Comparison of ENCODE assay signal across 11 cellular contexts in the genomic region with DNA sequence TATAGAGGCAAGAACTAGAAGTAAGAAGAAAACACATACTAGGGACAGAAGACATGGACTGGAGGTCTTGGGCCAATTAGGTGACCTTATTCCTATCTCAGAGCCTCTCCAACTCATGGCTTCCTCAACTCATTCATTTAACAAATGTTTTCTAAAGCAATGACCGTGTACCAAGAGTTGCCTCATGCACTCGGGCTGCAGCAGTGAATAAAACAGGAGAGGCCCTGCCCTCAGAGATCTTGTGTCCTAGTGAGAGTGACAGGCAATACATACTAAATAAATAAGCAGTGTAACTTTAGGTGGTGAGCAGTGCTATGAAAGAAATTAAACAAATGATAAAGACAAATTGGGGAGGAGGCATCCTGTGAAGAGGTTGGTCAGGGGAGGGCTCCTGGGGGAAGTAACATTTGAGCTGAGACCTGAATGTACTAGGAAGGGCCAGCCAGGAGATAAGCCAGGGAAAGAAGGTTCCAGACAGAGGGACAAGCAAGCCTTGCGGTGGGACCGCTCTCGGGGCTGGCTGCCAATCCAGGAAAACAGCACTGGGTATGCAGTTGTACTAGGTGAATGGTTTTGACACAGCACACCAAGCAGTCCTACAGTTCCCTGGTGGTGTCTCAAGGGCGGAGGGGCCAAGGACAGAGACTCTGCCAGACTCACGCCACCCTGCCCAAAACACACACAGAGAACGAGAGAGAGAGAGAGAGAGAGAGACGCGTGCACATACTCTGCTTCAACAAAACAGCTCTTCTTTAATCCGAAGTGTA. TPM values are rescaled to one million over a fixed set of nuclear protein-coding genes. Genes with fewer than 3 reads are reported as not detected.
DNase-seq lines count a peak whose midpoint lies in the region; ATAC-seq and TF ChIP-seq lines count a peak whose summit lies in the region.
"Had no signal": no experiment of that assay in that cellular context is flagged by ENCODE, and none has a peak within 500 bp of the region (broad histone marks: within the 10 kb centered on the region; RNA-seq: fewer than 3 reads in every experiment).

No MANE protein-coding gene starts in this region.

- ATAC-seq in gastrocnemius medialis (peak; percentile 44 to 48), GM19395 (IDR thresholded peaks at IDR 0.05; ENCODE audit: unreplicated experiment) (no peak), HG03469 (IDR thresholded peaks at IDR 0.05; ENCODE audit: unreplicated experiment) (no peak)

- intact Hi-C loops in activated CD4-positive, alpha-beta memory T cell treated with anti-CD3 and anti-CD28 coated beads for 36 hours (cut with micrococcal nuclease) = no loop called here
- intact Hi-C loops in head of caudate nucleus (cut with DNase I) (no loop called here), gastrocnemius medialis (cut with DNase I; ENCODE audit: low total_unique reads) (no loop called here)

- H3K27me3 Mint-ChIP-seq in activated CD4-positive, alpha-beta memory T cell treated with anti-CD3 and anti-CD28 coated beads for 36 hours = no peaks in the 10 kb centered on the region

- H3K27ac Mint-ChIP-seq in activated CD4-positive, alpha-beta memory T cell treated with anti-CD3 and anti-CD28 coated beads for 36 hours = peak overlapping the region; percentile 21

- peak; percentile 9 for DNase-seq in activated CD4-positive, alpha-beta memory T cell treated with anti-CD3 and anti-CD28 coated beads for 36 hours
- DNase-seq in head of caudate nucleus (peak in 26 of 42 donors; percentile 6 to 80 (median 50)), gastrocnemius medialis (no peak), Peyer's patch (no peak)
- DNase-seq in stimulated activated CD4-positive, alpha-beta T cell treated with anti-CD3 and anti-CD28 coated beads, Interleukin-2, amount 100 ng/mL, for 48 hours = no peak
- DNase-seq: NCI-H1694 treated with DMSO at 0.1 percent for 48 hours, SW 1271 had no signal

- H3K36me3 Mint-ChIP-seq in activated CD4-positive, alpha-beta memory T cell treated with anti-CD3 and anti-CD28 coated beads for 36 hours = no peaks in the 10 kb centered on the region

- peaks cover 42% of the 10 kb centered on the region for H3K4me1 Mint-ChIP-seq in activated CD4-positive, alpha-beta memory T cell treated with anti-CD3 and anti-CD28 coated beads for 36 hours (ENCODE audit: low read depth)

- in situ Hi-C loops in gastrocnemius medialis (cut with MboI; ENCODE audit: low sequenced_read_pairs in 4 of 4) = no loop called here

- no peak for TF ChIP-seq CTCF in GM12875 (IDR thresholded peaks at IDR 0.05; ENCODE audit: borderline replicate concordance, insufficient read depth, low read depth, low read length)
- TF ChIP-seq CTCF in gastrocnemius medialis (IDR thresholded peaks at IDR 0.05 in 4 of 5, conservative IDR thresholded peaks at IDR 0.05 in 1 of 5) = no peak
- TF ChIP-seq CTCF in Peyer's patch (IDR thresholded peaks at IDR 0.05) = no peak

- TF ChIP-seq POLR2A in gastrocnemius medialis (IDR thresholded peaks at IDR 0.05) (no peak), Peyer's patch (IDR thresholded peaks at IDR 0.05) (no peak)

- H3K4me3 ChIP-seq in GM12875 (ENCODE audit: low read depth, low read length) (peak overlapping the region; percentile 10), gastrocnemius medialis (peak overlapping the region; percentile 10 to 34 (median 30)), Peyer's patch (no peak overlapping the region)

- H3K27me3 ChIP-seq in gastrocnemius medialis (no peaks in the 10 kb centered on the region), Peyer's patch (no peaks in the 10 kb centered on the region)

- peak overlapping the region; percentile 52 for H3K4me3 Mint-ChIP-seq in activated CD4-positive, alpha-beta memory T cell treated with anti-CD3 and anti-CD28 coated beads for 36 hours

- no peaks in the 10 kb centered on the region for H3K9me3 Mint-ChIP-seq in activated CD4-positive, alpha-beta memory T cell treated with anti-CD3 and anti-CD28 coated beads for 36 hours

- H3K4me1 ChIP-seq in gastrocnemius medialis (peaks cover 10 to 19% of the 10 kb centered on the region in 2 donors), Peyer's patch (peaks cover 0 to 3% (median 0%) of the 10 kb centered on the region in 4 donors)

- H3K36me3 ChIP-seq in gastrocnemius medialis (no peaks in the 10 kb centered on the region), Peyer's patch (no peaks in the 10 kb centered on the region)

- POLR2A ChIA-PET in activated CD4-positive, alpha-beta memory T cell treated with anti-CD3 and anti-CD28 coated beads for 36 hours (lab: Charles Lee) = interaction anchor here (1.6 to 1.9 kb wide), 2 partner anchors 19 to 91 kb away, joined by 4 to 7 read pairs; no protein-coding TSS in a partner anchor

- CTCF ChIA-PET in activated CD4-positive, alpha-beta memory T cell treated with anti-CD3 and anti-CD28 coated beads for 36 hours (lab: Charles Lee) = interaction anchor here (0.6 to 2.3 kb wide), 5 partner anchors 12 to 145 kb away, joined by 3 to 10 read pairs (median 4); no protein-coding TSS in a partner anchor

- H3K9me3 ChIP-seq in gastrocnemius medialis = no peaks in the 10 kb centered on the region
- no peaks in the 10 kb centered on the region for H3K9me3 ChIP-seq in Peyer's patch

- H3K27ac ChIP-seq in gastrocnemius medialis (peak overlapping the region; percentile 45 to 74 (median 59)), Peyer's patch (peak overlapping the region in 1 of 4 donors; percentile 20)

RNA-seq across cellular contexts. Expression of gene NINJ2, which starts 1.3 kb away (rescaled TPM):
- 1 to 10 TPM; 5.1 to 7.5 TPM for total RNA-seq in activated CD4-positive, alpha-beta memory T cell treated with anti-CD3 and anti-CD28 coated beads for 36 hours
- total RNA-seq in gastrocnemius medialis (100 to 1,000 TPM in 1 of 4 donors, 10 to 100 TPM in 3; 12.0 to 106 (median 78.5) TPM), Peyer's patch (1 to 10 TPM in 3 of 4 donors, not detected in 1; 3.8 to 8.3 (median 5.2) TPM)
- total RNA-seq: epithelial cell of proximal tubule had no signal

Comparison
In these comparisons a context has a peak if more than half of its experiments do, and no peak if none do; other contexts are left out.
1. H3K4me3 ChIP-seq: peak in GM12875 (single experiment) and gastrocnemius medialis (4 of 4); none in Peyer's patch (0 of 4).
2. DNase-seq: peak in activated CD4-positive, alpha-beta memory T cell treated with anti-CD3 and anti-CD28 coated beads for 36 hours (single experiment) and head of caudate nucleus (26 of 42); none in gastrocnemius medialis (0 of 2), stimulated activated CD4-positive, alpha-beta T cell treated with anti-CD3 and anti-CD28 coated beads, Interleukin-2, amount 100 ng/mL, for 48 hours (0 of 2) and Peyer's patch (0 of 3).
3. ATAC-seq: peak in gastrocnemius medialis (2 of 2); none in GM19395 (single experiment) and HG03469 (single experiment).